36 cellular contexts compared by ENCODE assay signal in genomic region chr6:14575961-14576360, GRCh38.
"Had no signal": no experiment of that assay in that cellular context is flagged by ENCODE, and none has a peak within 500 bp of the region (broad histone marks: within the 10 kb centered on the region; RNA-seq: fewer than 3 reads in every experiment).

No MANE protein-coding gene starts in this region.

- H3K9me3 Mint-ChIP-seq: activated CD4-positive, alpha-beta memory T cell treated with anti-CD3 and anti-CD28 coated beads for 36 hours; activated T-helper 17 cell treated with anti-CD3 and anti-CD28 coated beads, Interleukin-2, amount 50 U/mL, for 72 hours had no signal

- H3K36me3 ChIP-seq: adrenal gland, brain microvascular endothelial cell, breast epithelium had no signal

- H3K9me3 ChIP-seq: adrenal gland, body of pancreas, breast epithelium had no signal

- H3K4me1 ChIP-seq: adrenal gland, body of pancreas, breast epithelium had no signal

- DNase-seq: activated B cell treated with CpG ODN at 0.5 μM for 24 hours; activated CD4-positive, alpha-beta memory T cell treated with anti-CD3 and anti-CD28 coated beads for 36 hours; activated CD4-positive, alpha-beta T cell treated with anti-CD3 and anti-CD28 coated beads for 4 hours; activated CD4-positive, alpha-beta T cell treated with anti-CD3 and anti-CD28 coated beads, Interleukin-2, amount 10 ng/mL, durations not matched to agents 24 days and 14 days; activated CD4-positive, alpha-beta T cell treated with anti-CD3 and anti-CD28 coated beads, Interleukin-2, amount 50 U/mL, for 1 hour; activated CD4-positive, alpha-beta T cell treated with anti-CD3 and anti-CD28 coated beads, Interleukin-2, amount 50 U/mL, for 4 hours; activated CD4-positive, CD25-positive, alpha-beta regulatory T cell treated with anti-CD3 and anti-CD28 coated beads, Interleukin-2, amount 50 U/mL, for 72 hours; activated CD8-positive, alpha-beta memory T cell treated with anti-CD3 and anti-CD28 coated beads, Interleukin-2, amount 50 U/mL, for 4 hours; activated CD8-positive, alpha-beta T cell treated with anti-CD3 and anti-CD28 coated beads for 36 hours; activated effector memory CD4-positive, alpha-beta T cell treated with anti-CD3 and anti-CD28 coated beads, Interleukin-2, amount 50 U/mL, for 16 hours; activated gamma-delta T cell treated with Interleukin-2 at 50 U/mL for 16 hours; activated naive CD4-positive, alpha-beta T cell; activated naive CD4-positive, alpha-beta T cell treated with anti-CD3 and anti-CD28 coated beads for 36 hours; activated naive CD4-positive, alpha-beta T cell treated with anti-CD3 and anti-CD28 coated beads, Interleukin-2, amount 50 U/mL, for 16 hours; activated naive CD8-positive, alpha-beta T cell treated with anti-CD3 and anti-CD28 coated beads for 36 hours; activated T-cell treated with anti-CD3 and anti-CD28 coated beads for 4 hours; activated T-cell treated with anti-CD3 and anti-CD28 coated beads, Interleukin-2, amount 50 U/mL, for 1 hour; activated T-cell treated with anti-CD3 and anti-CD28 coated beads, Interleukin-2, amount 50 U/mL, for 4 hours; activated T-cell treated with anti-CD3 and anti-CD28 coated beads, Interleukin-2, amount 50 U/mL, for 72 hours; adrenal gland; amniotic stem cell; aorta; body of pancreas; brain microvascular endothelial cell; central memory CD4-positive, alpha-beta T cell; T-helper 2 cell; T-helper 9 cell had no signal

- H3K4me1 Mint-ChIP-seq: activated CD4-positive, alpha-beta T cell treated with anti-CD3 and anti-CD28 coated beads, Interleukin-2, amount 10 ng/mL, durations not matched to agents 24 days and 14 days; activated naive CD8-positive, alpha-beta T cell treated with anti-CD3 and anti-CD28 coated beads for 36 hours; activated T-helper 17 cell treated with anti-CD3 and anti-CD28 coated beads, Interleukin-2, amount 50 U/mL, for 72 hours had no signal

- H3K27ac Mint-ChIP-seq: activated B cell treated with CpG ODN at 0.5 μM for 24 hours; activated CD4-positive, alpha-beta memory T cell treated with anti-CD3 and anti-CD28 coated beads for 36 hours; activated CD4-positive, alpha-beta T cell treated with anti-CD3 and anti-CD28 coated beads, Interleukin-2, amount 10 ng/mL, durations not matched to agents 24 days and 14 days; activated CD8-positive, alpha-beta T cell treated with anti-CD3 and anti-CD28 coated beads for 36 hours; activated naive CD4-positive, alpha-beta T cell treated with anti-CD3 and anti-CD28 coated beads for 36 hours; activated naive CD4-positive, alpha-beta T cell treated with anti-CD3 and anti-CD28 coated beads, Interleukin-2, amount 50 U/mL, for 72 hours; activated naive CD8-positive, alpha-beta T cell treated with anti-CD3 and anti-CD28 coated beads for 36 hours; activated T-cell treated with anti-CD3 and anti-CD28 coated beads, Interleukin-2, amount 50 U/mL, for 72 hours; activated T-helper 1 cell treated with anti-CD3 and anti-CD28 coated beads, Interleukin-12 subunit alpha, Interleukin-12 subunit beta, Interleukin-2, Interleukin-4 antibody, amounts not matched to agents 30 ng/mL and 10 ng/mL and 1 ng/mL, durations not matched to agents 14 hours and 24 hours and 36 hours; activated T-helper 17 cell treated with anti-CD3 and anti-CD28 coated beads, Interleukin-2, amount 50 U/mL, for 72 hours; T-helper 2 cell treated with Interferon-gamma antibody and Interleukin-4, amounts not matched to agents 5 μg/mL and 100 μg/mL, for 36 hours had no signal

- ATAC-seq: activated CD8-positive, alpha-beta T cell treated with anti-CD3 and anti-CD28 coated beads for 36 hours; activated naive CD4-positive, alpha-beta T cell treated with anti-CD3 and anti-CD28 coated beads, Interleukin-2, amount 50 U/mL, for 72 hours; activated T-cell treated with anti-CD3 and anti-CD28 coated beads, Interleukin-2, amount 50 U/mL, for 4 hours; activated T-cell treated with anti-CD3 and anti-CD28 coated beads, Interleukin-2, amount 50 U/mL, for 72 hours; activated T-helper 17 cell treated with anti-CD3 and anti-CD28 coated beads, Interleukin-2, amount 50 U/mL, for 72 hours; body of pancreas had no signal

- H3K27me3 ChIP-seq: adrenal gland, body of pancreas, brain microvascular endothelial cell, breast epithelium had no signal

- H3K4me3 ChIP-seq: adrenal gland, body of pancreas, breast epithelium had no signal

- FAIRE-seq: astrocyte, colon, TTC549 had no signal

- H3K27me3 Mint-ChIP-seq: activated B cell treated with CpG ODN at 0.5 μM for 24 hours; activated CD4-positive, alpha-beta T cell treated with anti-CD3 and anti-CD28 coated beads, Interleukin-2, amount 10 ng/mL, durations not matched to agents 24 days and 14 days; activated naive CD8-positive, alpha-beta T cell treated with anti-CD3 and anti-CD28 coated beads for 36 hours; activated T-helper 17 cell treated with anti-CD3 and anti-CD28 coated beads, Interleukin-2, amount 50 U/mL, for 72 hours had no signal

- H3K4me3 Mint-ChIP-seq: activated B cell treated with CpG ODN at 0.5 μM for 24 hours; activated CD4-positive, alpha-beta memory T cell treated with anti-CD3 and anti-CD28 coated beads for 36 hours; activated CD4-positive, alpha-beta T cell treated with anti-CD3 and anti-CD28 coated beads, Interleukin-2, amount 10 ng/mL, durations not matched to agents 24 days and 14 days; activated CD8-positive, alpha-beta T cell treated with anti-CD3 and anti-CD28 coated beads for 36 hours; activated naive CD4-positive, alpha-beta T cell treated with anti-CD3 and anti-CD28 coated beads for 36 hours; activated naive CD8-positive, alpha-beta T cell treated with anti-CD3 and anti-CD28 coated beads for 36 hours; activated T-cell treated with anti-CD3 and anti-CD28 coated beads, Interleukin-2, amount 50 U/mL, for 4 hours; activated T-cell treated with anti-CD3 and anti-CD28 coated beads, Interleukin-2, amount 50 U/mL, for 72 hours; activated T-helper 1 cell treated with anti-CD3 and anti-CD28 coated beads, Interleukin-12 subunit alpha, Interleukin-12 subunit beta, Interleukin-2, Interleukin-4 antibody, amounts not matched to agents 30 ng/mL and 10 ng/mL and 1 ng/mL, durations not matched to agents 14 hours and 24 hours and 36 hours; activated T-helper 17 cell treated with anti-CD3 and anti-CD28 coated beads, Interleukin-2, amount 50 U/mL, for 72 hours; T-helper 2 cell treated with Interferon-gamma antibody and Interleukin-4, amounts not matched to agents 5 μg/mL and 100 μg/mL, for 36 hours had no signal

- H3K27ac ChIP-seq: adrenal gland, body of pancreas, brain microvascular endothelial cell, breast epithelium, VCaP had no signal
